ENCODE assay signal across 23 cellular contexts in the genomic region with DNA sequence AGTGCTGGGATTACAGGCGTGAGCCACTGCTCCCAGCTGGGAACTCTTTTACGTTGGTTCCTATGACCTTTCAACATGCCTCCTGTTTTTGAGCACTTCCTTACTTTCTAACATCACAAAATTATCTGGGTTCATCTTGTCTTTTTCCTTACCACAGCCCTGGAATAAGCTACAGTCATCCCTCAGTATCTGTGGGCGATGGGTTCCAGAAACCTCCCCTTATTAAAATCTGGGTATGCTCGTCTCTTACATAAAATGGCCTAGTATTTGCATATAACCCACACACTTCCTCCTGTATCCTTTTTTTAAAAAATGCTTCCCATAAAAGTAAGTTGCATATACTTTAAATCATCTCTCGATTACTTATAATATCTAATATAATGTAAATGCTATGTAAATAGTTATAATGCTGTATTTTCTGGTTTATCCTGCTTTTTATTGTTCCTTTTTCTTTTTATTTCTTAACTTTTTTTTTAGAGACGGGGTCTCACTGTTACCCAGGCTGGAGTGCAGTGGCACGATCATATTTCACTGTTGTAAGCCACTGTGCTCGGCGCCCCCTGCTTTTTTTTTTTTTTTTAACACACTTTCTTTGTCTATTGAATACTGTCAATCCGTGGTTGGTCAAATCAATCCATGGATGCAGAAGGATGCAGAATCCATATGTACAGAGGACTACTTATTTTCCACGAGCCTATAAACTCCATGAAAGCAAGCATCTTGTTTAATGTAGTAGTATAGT. TPM values are rescaled to one million over a fixed set of nuclear protein-coding genes. Genes with fewer than 3 reads are reported as not detected.
DNase-seq lines count a peak whose midpoint lies in the region; ATAC-seq and TF ChIP-seq lines count a peak whose summit lies in the region.
"Had no signal": no experiment of that assay in that cellular context is flagged by ENCODE, and none has a peak within 500 bp of the region (broad histone marks: within the 10 kb centered on the region; RNA-seq: fewer than 3 reads in every experiment).

No MANE protein-coding gene starts in this region.

- peak overlapping the region; percentile 73 for H3K27ac Mint-ChIP-seq in activated T-cell treated with anti-CD3 and anti-CD28 coated beads, Interleukin-2, amount 50 U/mL, for 72 hours
- peak overlapping the region; percentile 48 for H3K27ac Mint-ChIP-seq in stimulated activated effector memory CD8-positive, alpha-beta T cell treated with anti-CD3 and anti-CD28 coated beads, Interleukin-12 subunit alpha, Interleukin-12 subunit beta, amount 100 ng/mL, for 72 hours
- H3K27ac Mint-ChIP-seq: mesothelial cell of epicardium had no signal

- H3K27me3 ChIP-seq in WERI-Rb-1 (ENCODE audit: insufficient read depth, low read depth, severe bottlenecking) = no peaks in the 10 kb centered on the region
- no peaks in the 10 kb centered on the region for H3K27me3 ChIP-seq in upper lobe of left lung
- no peaks in the 10 kb centered on the region for H3K27me3 ChIP-seq in effector memory CD4-positive, alpha-beta T cell (replicated peaks; ENCODE audit: control insufficient read depth, insufficient read depth, low read length, poor library complexity, severe bottlenecking)
- H3K27me3 ChIP-seq: upper lobe of right lung had no signal

- H3K9me3 ChIP-seq in WERI-Rb-1 (ENCODE audit: severe bottlenecking) = no peaks in the 10 kb centered on the region
- H3K9me3 ChIP-seq in upper lobe of left lung = no peaks in the 10 kb centered on the region
- no peaks in the 10 kb centered on the region for H3K9me3 ChIP-seq in effector memory CD4-positive, alpha-beta T cell (ENCODE audit: control insufficient read depth, low read length)
- H3K9me3 ChIP-seq: upper lobe of right lung had no signal

- in situ Hi-C loops in KBM-7 (cut with MboI; ENCODE audit: low pct_unique_long_range_greater_than_20kb, low sequenced_read_pairs) = no loop called here

- H3K4me3 ChIP-seq in WERI-Rb-1 (ENCODE audit: low read depth, low read length) (no peak overlapping the region), upper lobe of left lung (no peak overlapping the region)
- no peak overlapping the region for H3K4me3 ChIP-seq in effector memory CD4-positive, alpha-beta T cell (ENCODE audit: insufficient read depth, low read depth, low read length, poor library complexity, severe bottlenecking)
- H3K4me3 ChIP-seq: K562, PC-9, upper lobe of right lung had no signal

- no peak for TF ChIP-seq EP300 in upper lobe of left lung (IDR thresholded peaks at IDR 0.05)

- TF ChIP-seq CTCF in WERI-Rb-1 (IDR thresholded peaks at IDR 0.05; ENCODE audit: low read depth, low read length) (no peak), upper lobe of left lung (IDR thresholded peaks at IDR 0.05) (no peak)

- no peaks in the 10 kb centered on the region for H3K4me1 ChIP-seq in upper lobe of left lung
- no peaks in the 10 kb centered on the region for H3K4me1 ChIP-seq in effector memory CD4-positive, alpha-beta T cell (ENCODE audit: control insufficient read depth, insufficient read depth, low read length, poor library complexity, severe bottlenecking)
- H3K4me1 ChIP-seq: upper lobe of right lung had no signal

- no peak overlapping the region for H3K4me3 Mint-ChIP-seq in activated T-cell treated with anti-CD3 and anti-CD28 coated beads, Interleukin-2, amount 50 U/mL, for 72 hours
- H3K4me3 Mint-ChIP-seq in activated T-cell treated with anti-CD3 and anti-CD28 coated beads, Interleukin-2, amount 50 U/mL, for 4 hours = no peak overlapping the region
- H3K4me3 Mint-ChIP-seq in stimulated activated effector memory CD8-positive, alpha-beta T cell treated with anti-CD3 and anti-CD28 coated beads, Interleukin-12 subunit alpha, Interleukin-12 subunit beta, amount 100 ng/mL, for 72 hours = no peak overlapping the region
- H3K4me3 Mint-ChIP-seq: CD4-positive, CD25-positive, alpha-beta regulatory T cell; mesothelial cell of epicardium; naive thymus-derived CD8-positive, alpha-beta T cell had no signal

- no peaks in the 10 kb centered on the region for H3K27me3 Mint-ChIP-seq in activated T-cell treated with anti-CD3 and anti-CD28 coated beads, Interleukin-2, amount 50 U/mL, for 72 hours (ENCODE audit: low read depth)
- no peaks in the 10 kb centered on the region for H3K27me3 Mint-ChIP-seq in activated T-cell treated with anti-CD3 and anti-CD28 coated beads, Interleukin-2, amount 50 U/mL, for 4 hours (ENCODE audit: low read depth)
- H3K27me3 Mint-ChIP-seq: CD4-positive, CD25-positive, alpha-beta regulatory T cell; naive thymus-derived CD8-positive, alpha-beta T cell had no signal

- no peak for TF ChIP-seq POLR2A in upper lobe of left lung (IDR thresholded peaks at IDR 0.05)

- ATAC-seq in activated T-cell treated with anti-CD3 and anti-CD28 coated beads, Interleukin-2, amount 50 U/mL, for 72 hours (replicated peaks in 1 of 2) = no peak
- no peak for ATAC-seq in activated T-cell treated with anti-CD3 and anti-CD28 coated beads, Interleukin-2, amount 50 U/mL, for 4 hours
- no peak for ATAC-seq in stimulated activated effector memory CD8-positive, alpha-beta T cell treated with anti-CD3 and anti-CD28 coated beads, Interleukin-12 subunit alpha, Interleukin-12 subunit beta, amount 100 ng/mL, for 72 hours
- no peak for ATAC-seq in upper lobe of left lung (ENCODE audit: low FRiP score in 2 of 2)
- ATAC-seq: K562; left colon; naive thymus-derived CD8-positive, alpha-beta T cell; right cardiac atrium; upper lobe of right lung had no signal

- H3K27ac ChIP-seq in WERI-Rb-1 (peak overlapping the region; percentile 26; the same call in 1 of the 2 replicates), upper lobe of left lung (no peak overlapping the region)
- H3K27ac ChIP-seq in effector memory CD4-positive, alpha-beta T cell (ENCODE audit: insufficient read depth, low read length, poor library complexity, severe bottlenecking) = no peak overlapping the region
- H3K27ac ChIP-seq: PC-9, upper lobe of right lung had no signal

- no peaks in the 10 kb centered on the region for H3K4me1 Mint-ChIP-seq in activated T-cell treated with anti-CD3 and anti-CD28 coated beads, Interleukin-2, amount 50 U/mL, for 72 hours (ENCODE audit: low read depth)
- H3K4me1 Mint-ChIP-seq in activated T-cell treated with anti-CD3 and anti-CD28 coated beads, Interleukin-2, amount 50 U/mL, for 4 hours (ENCODE audit: low read depth) = peaks cover 10% of the 10 kb centered on the region
- H3K4me1 Mint-ChIP-seq in stimulated activated effector memory CD8-positive, alpha-beta T cell treated with anti-CD3 and anti-CD28 coated beads, Interleukin-12 subunit alpha, Interleukin-12 subunit beta, amount 100 ng/mL, for 72 hours = peaks cover 16% of the 10 kb centered on the region
- H3K4me1 Mint-ChIP-seq: mesothelial cell of epicardium had no signal

- H3K9me3 Mint-ChIP-seq in activated T-cell treated with anti-CD3 and anti-CD28 coated beads, Interleukin-2, amount 50 U/mL, for 72 hours = no peaks in the 10 kb centered on the region
- no peaks in the 10 kb centered on the region for H3K9me3 Mint-ChIP-seq in activated T-cell treated with anti-CD3 and anti-CD28 coated beads, Interleukin-2, amount 50 U/mL, for 4 hours
- H3K9me3 Mint-ChIP-seq in stimulated activated effector memory CD8-positive, alpha-beta T cell treated with anti-CD3 and anti-CD28 coated beads, Interleukin-12 subunit alpha, Interleukin-12 subunit beta, amount 100 ng/mL, for 72 hours = no peaks in the 10 kb centered on the region
- H3K9me3 Mint-ChIP-seq: CD4-positive, CD25-positive, alpha-beta regulatory T cell; mesothelial cell of epicardium; naive thymus-derived CD8-positive, alpha-beta T cell had no signal

- WGBS in upper lobe of left lung, 2 donors = 80 to 89% methylated on average over 11 of the region's 11 CpGs

- H3K36me3 ChIP-seq in WERI-Rb-1 (peaks cover 71% of the 10 kb centered on the region), upper lobe of left lung (peaks cover 3 to 86% (median 39%) of the 10 kb centered on the region in 4 donors)
- H3K36me3 ChIP-seq in effector memory CD4-positive, alpha-beta T cell (ENCODE audit: control insufficient read depth, insufficient read depth, low read length) = peaks cover 14% of the 10 kb centered on the region

- DNase-seq in activated T-cell treated with anti-CD3 and anti-CD28 coated beads, Interleukin-2, amount 50 U/mL, for 72 hours = no peak
- DNase-seq in activated T-cell treated with anti-CD3 and anti-CD28 coated beads, Interleukin-2, amount 50 U/mL, for 4 hours = no peak
- peak; percentile 11 for DNase-seq in KBM-7
- peak; percentile 21 for DNase-seq in WERI-Rb-1
- no peak for DNase-seq in stimulated activated effector memory CD8-positive, alpha-beta T cell treated with anti-CD3 and anti-CD28 coated beads, Interleukin-12 subunit alpha, Interleukin-12 subunit beta, amount 100 ng/mL, for 72 hours (ENCODE audit: low spot score in 2 of 2)
- no peak for DNase-seq in upper lobe of left lung
- no peak for DNase-seq in effector memory CD4-positive, alpha-beta T cell
- no peak for DNase-seq in NCI-H510A (lab: John Stamatoyannopoulos, UW)
- DNase-seq: activated CD4-positive, alpha-beta T cell treated with anti-CD3 and anti-CD28 coated beads, Interleukin-2, amount 50 U/mL, for 48 hours; CD4-positive, CD25-positive, alpha-beta regulatory T cell; dermis blood vessel endothelial cell; DMS 273 treated with DMSO at 0.1 percent for 48 hours; GDM1; left colon; naive thymus-derived CD8-positive, alpha-beta T cell; NCI-H187 treated with DMSO at 0.1 percent for 48 hours; NCI-H226; PC-9; right cardiac atrium; T-helper 2 cell; upper lobe of right lung had no signal

- H3K36me3 Mint-ChIP-seq in activated T-cell treated with anti-CD3 and anti-CD28 coated beads, Interleukin-2, amount 50 U/mL, for 72 hours (ENCODE audit: insufficient read depth in 2 of 2) = peaks cover 5 to 22% of the 10 kb centered on the region in 2 donors
- peaks cover 23% of the 10 kb centered on the region for H3K36me3 Mint-ChIP-seq in activated T-cell treated with anti-CD3 and anti-CD28 coated beads, Interleukin-2, amount 50 U/mL, for 4 hours (ENCODE audit: insufficient read depth)
- peaks cover 100% of the 10 kb centered on the region for H3K36me3 Mint-ChIP-seq in stimulated activated effector memory CD8-positive, alpha-beta T cell treated with anti-CD3 and anti-CD28 coated beads, Interleukin-12 subunit alpha, Interleukin-12 subunit beta, amount 100 ng/mL, for 72 hours

RNA-seq across cellular contexts. Expression of gene RPF2, which starts 9.2 kb away (rescaled TPM):
- total RNA-seq in activated T-cell treated with anti-CD3 and anti-CD28 coated beads, Interleukin-2, amount 50 U/mL, for 72 hours = 10 to 100 TPM; 34.8 to 41.4 TPM
- total RNA-seq in activated T-cell treated with anti-CD3 and anti-CD28 coated beads, Interleukin-2, amount 50 U/mL, for 4 hours = 100 to 1,000 TPM; 103 to 111 (median 108) TPM
- total RNA-seq in upper lobe of left lung = 10 to 100 TPM in 4 of 6 donors, 1 to 10 TPM in 2; 2.1 to 20.8 (median 15.9) TPM

RNA-seq across cellular contexts. Expression of gene GTF3C6, which starts 32.5 kb away (rescaled TPM):
- 10 to 100 TPM; 62.3 to 67.6 TPM for total RNA-seq in activated T-cell treated with anti-CD3 and anti-CD28 coated beads, Interleukin-2, amount 50 U/mL, for 72 hours
- 100 to 1,000 TPM; 147 to 160 (median 151) TPM for total RNA-seq in activated T-cell treated with anti-CD3 and anti-CD28 coated beads, Interleukin-2, amount 50 U/mL, for 4 hours
- 10 to 100 TPM; 16.0 to 55.2 (median 41.8) TPM for total RNA-seq in upper lobe of left lung

Comparison
In these comparisons a context has a peak if more than half of its experiments do, and no peak if none do; other contexts are left out.
1. DNase-seq: peak in KBM-7 (single experiment) and WERI-Rb-1 (single experiment); none in activated T-cell treated with anti-CD3 and anti-CD28 coated beads, Interleukin-2, amount 50 U/mL, for 72 hours (0 of 2), activated T-cell treated with anti-CD3 and anti-CD28 coated beads, Interleukin-2, amount 50 U/mL, for 4 hours (single experiment), stimulated activated effector memory CD8-positive, alpha-beta T cell treated with anti-CD3 and anti-CD28 coated beads, Interleukin-12 subunit alpha, Interleukin-12 subunit beta, amount 100 ng/mL, for 72 hours (0 of 2), upper lobe of left lung (0 of 2), effector memory CD4-positive, alpha-beta T cell (0 of 3) and NCI-H510A (single experiment).